Comparison of ENCODE assay signal across 2 cellular contexts in the genomic region with DNA sequence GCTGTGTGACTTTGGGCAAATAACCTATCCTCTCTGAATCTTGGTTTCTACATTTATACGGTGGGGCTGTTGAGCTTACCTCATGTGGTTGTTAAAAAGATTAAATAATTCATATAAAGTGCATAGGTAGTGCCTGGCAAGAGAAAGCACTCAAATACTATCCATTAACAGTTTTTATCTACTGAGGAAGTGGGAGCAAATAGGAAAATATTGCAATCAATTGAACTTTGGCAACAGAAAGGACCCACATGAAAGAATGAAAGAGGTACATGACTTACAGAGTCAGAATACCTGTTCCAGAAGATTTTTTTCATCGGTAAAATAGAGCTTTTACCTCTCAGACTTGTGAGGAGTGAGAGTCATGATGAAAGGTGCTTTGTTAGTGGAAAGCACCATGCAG.
TF ChIP-seq lines count a peak whose summit lies in the region.

No MANE protein-coding gene starts in this region.

TF ChIP-seq in liver, 16 proteins besides CTCF, POLR2A, EP300 and RAD21:
- TF ChIP-seq HNF4G (IDR thresholded peaks at IDR 0.05) (peak; percentile 24), ZBTB33 (IDR thresholded peaks at IDR 0.05) (peak; percentile 46), NR2F2 (IDR thresholded peaks at IDR 0.05) (no peak), YY1 (IDR thresholded peaks at IDR 0.05) (peak; percentile 52), RXRA (IDR thresholded peaks at IDR 0.05) (peak; percentile 42 to 54), FOXA2 (IDR thresholded peaks at IDR 0.05) (no peak), SP1 (IDR thresholded peaks at IDR 0.05) (peak; percentile 54), REST (IDR thresholded peaks at IDR 0.05) (peak; percentile 27), HNF4A (conservative IDR thresholded peaks at IDR 0.05) (peak; percentile 66 to 72)

TF ChIP-seq in HepG2, 621 proteins besides CTCF, POLR2A, EP300 and RAD21:
- TF ChIP-seq TOE1 (CRISPR knock-in tag; IDR thresholded peaks at IDR 0.05): no peak
- TF ChIP-seq HOXA9 (CRISPR knock-in tag; IDR thresholded peaks at IDR 0.05; ENCODE audit: borderline replicate concordance): no peak
- TF ChIP-seq ZSCAN20 (CRISPR knock-in tag; IDR thresholded peaks at IDR 0.05; ENCODE audit: borderline replicate concordance): no peak
- no peak for TF ChIP-seq ZNF44 (CRISPR knock-in tag; IDR thresholded peaks at IDR 0.05)
- TF ChIP-seq DR1 (CRISPR knock-in tag; IDR thresholded peaks at IDR 0.05): no peak
- TF ChIP-seq, protein P1, sequence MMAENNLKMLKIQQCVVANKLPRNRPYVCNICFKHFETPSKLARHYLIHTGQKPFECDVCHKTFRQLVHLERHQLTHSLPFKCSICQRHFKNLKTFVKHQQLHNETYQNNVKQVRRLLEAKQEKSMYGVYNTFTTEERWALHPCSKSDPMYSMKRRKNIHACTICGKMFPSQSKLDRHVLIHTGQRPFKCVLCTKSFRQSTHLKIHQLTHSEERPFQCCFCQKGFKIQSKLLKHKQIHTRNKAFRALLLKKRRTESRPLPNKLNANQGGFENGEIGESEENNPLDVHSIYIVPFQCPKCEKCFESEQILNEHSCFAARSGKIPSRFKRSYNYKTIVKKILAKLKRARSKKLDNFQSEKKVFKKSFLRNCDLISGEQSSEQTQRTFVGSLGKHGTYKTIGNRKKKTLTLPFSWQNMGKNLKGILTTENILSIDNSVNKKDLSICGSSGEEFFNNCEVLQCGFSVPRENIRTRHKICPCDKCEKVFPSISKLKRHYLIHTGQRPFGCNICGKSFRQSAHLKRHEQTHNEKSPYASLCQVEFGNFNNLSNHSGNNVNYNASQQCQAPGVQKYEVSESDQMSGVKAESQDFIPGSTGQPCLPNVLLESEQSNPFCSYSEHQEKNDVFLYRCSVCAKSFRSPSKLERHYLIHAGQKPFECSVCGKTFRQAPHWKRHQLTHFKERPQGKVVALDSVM (CRISPR knock-in tag; IDR thresholded peaks at IDR 0.05): no peak
- TF ChIP-seq EED (CRISPR knock-in tag; IDR thresholded peaks at IDR 0.05): no peak
- TF ChIP-seq ZNF720 (CRISPR knock-in tag; IDR thresholded peaks at IDR 0.05): no peak
- TF ChIP-seq ZNF652 (CRISPR knock-in tag; IDR thresholded peaks at IDR 0.05; ENCODE audit: borderline replicate concordance, low read depth): no peak
- no peak for TF ChIP-seq KLF16 (CRISPR knock-in tag; IDR thresholded peaks at IDR 0.05)
- no peak for TF ChIP-seq TERF1 (CRISPR knock-in tag; IDR thresholded peaks at IDR 0.05)
- TF ChIP-seq, protein P2, sequence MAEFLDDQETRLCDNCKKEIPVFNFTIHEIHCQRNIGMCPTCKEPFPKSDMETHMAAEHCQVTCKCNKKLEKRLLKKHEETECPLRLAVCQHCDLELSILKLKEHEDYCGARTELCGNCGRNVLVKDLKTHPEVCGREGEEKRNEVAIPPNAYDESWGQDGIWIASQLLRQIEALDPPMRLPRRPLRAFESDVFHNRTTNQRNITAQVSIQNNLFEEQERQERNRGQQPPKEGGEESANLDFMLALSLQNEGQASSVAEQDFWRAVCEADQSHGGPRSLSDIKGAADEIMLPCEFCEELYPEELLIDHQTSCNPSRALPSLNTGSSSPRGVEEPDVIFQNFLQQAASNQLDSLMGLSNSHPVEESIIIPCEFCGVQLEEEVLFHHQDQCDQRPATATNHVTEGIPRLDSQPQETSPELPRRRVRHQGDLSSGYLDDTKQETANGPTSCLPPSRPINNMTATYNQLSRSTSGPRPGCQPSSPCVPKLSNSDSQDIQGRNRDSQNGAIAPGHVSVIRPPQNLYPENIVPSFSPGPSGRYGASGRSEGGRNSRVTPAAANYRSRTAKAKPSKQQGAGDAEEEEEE (CRISPR knock-in tag; IDR thresholded peaks at IDR 0.05; ENCODE audit: borderline replicate concordance): no peak
